ENCODE assay signal across 35 cellular contexts in the genomic region with DNA sequence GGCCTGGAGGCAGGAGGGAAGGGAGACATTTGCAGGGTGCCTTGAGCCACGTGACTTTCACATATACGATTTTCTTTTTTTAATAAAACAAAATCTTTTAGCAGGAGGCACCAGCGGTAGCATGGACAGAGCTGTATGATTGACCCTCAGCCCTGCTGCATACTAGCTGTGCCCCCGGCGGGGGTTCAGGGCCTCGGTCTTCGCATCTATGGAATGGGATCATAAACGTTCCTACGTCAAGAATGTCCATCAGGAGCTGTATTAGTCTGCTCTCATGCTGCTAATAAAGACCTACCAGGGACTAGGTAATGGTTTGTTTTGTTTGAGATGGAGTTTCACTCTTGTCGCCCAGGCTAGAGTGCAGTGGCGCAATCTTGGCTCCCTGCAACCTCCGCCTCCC. TPM values are rescaled to one million over a fixed set of nuclear protein-coding genes. Genes with fewer than 3 reads are reported as not detected.
"Had no signal": no experiment of that assay in that cellular context is flagged by ENCODE, and none has a peak within 500 bp of the region (broad histone marks: within the 10 kb centered on the region; RNA-seq: fewer than 3 reads in every experiment).

No MANE protein-coding gene starts in this region.

- H3K4me1 ChIP-seq: psoas muscle, suprapubic skin, testis, tibial artery, transverse colon, upper lobe of right lung, uterus had no signal

- H3K27ac ChIP-seq: ovary, parathyroid adenoma, psoas muscle, skin epidermis, spleen, suprapubic skin, testis, tibial artery, transverse colon, upper lobe of right lung, uterus had no signal

- H3K4me3 Mint-ChIP-seq: natural killer cell treated with Interleukin-12 subunit alpha and Interleukin-12 subunit beta and Interleukin-15 and Interleukin-18, amount 100 ng/mL, for 72 hours; nephron progenitor cell; neural crest cell; stimulated activated memory B cell treated with anti-CD40 and anti-IgM and Interleukin-4, amounts not matched to agents 10 μg/mL and 1 μg/mL and 100 μg/mL, for 72 hours; stimulated activated naive CD8-positive, alpha-beta T cell treated with anti-CD3 and anti-CD28 coated beads, Interleukin-15, amount 100 ng/mL, for 72 hours; type B pancreatic cell had no signal

- H3K36me3 ChIP-seq: ovary, spleen, suprapubic skin, tibial artery, transverse colon, upper lobe of right lung, uterus had no signal

- ATAC-seq: naive thymus-derived CD8-positive, alpha-beta T cell; natural killer cell treated with Interleukin-12 subunit alpha and Interleukin-12 subunit beta and Interleukin-15 and Interleukin-18, amount 100 ng/mL, for 72 hours; psoas muscle; right cardiac atrium; sciatic nerve; stimulated activated memory B cell treated with anti-CD40 and anti-IgM and Interleukin-4, amounts not matched to agents 10 μg/mL and 1 μg/mL and 100 μg/mL, for 72 hours; stimulated activated naive CD8-positive, alpha-beta T cell treated with anti-CD3 and anti-CD28 coated beads, Interleukin-15, amount 100 ng/mL, for 72 hours; stimulated activated naive CD8-positive, alpha-beta T cell treated with anti-CD3 and anti-CD28 coated beads, Interleukin-15, Interleukin-2, amounts not matched to agents 100 U/mL and 50 U/mL, for 24 hours; upper lobe of right lung had no signal

- H3K27me3 ChIP-seq: ovary, testis, transverse colon, upper lobe of right lung, uterus had no signal

- H3K9ac ChIP-seq: parathyroid adenoma had no signal

- H3K27me3 Mint-ChIP-seq: natural killer cell treated with Interleukin-12 subunit alpha and Interleukin-12 subunit beta and Interleukin-15 and Interleukin-18, amount 100 ng/mL, for 72 hours; type B pancreatic cell had no signal

- H3K4me1 Mint-ChIP-seq: neural crest cell had no signal

- DNase-seq: naive thymus-derived CD8-positive, alpha-beta T cell; nephron progenitor cell; occipital lobe; ovary; posterior cingulate gyrus; psoas muscle; right cardiac atrium; spleen; stimulated activated CD4-positive, alpha-beta T cell treated with anti-CD3 and anti-CD28 coated beads, Interleukin-12 subunit alpha, Interleukin-12 subunit beta, amount 100 ng/mL, for 4 hours; stimulated activated CD4-positive, alpha-beta T cell treated with anti-CD3 and anti-CD28 coated beads, Interleukin-1b, Interleukin-23, amount 100 ng/mL, for 48 hours; stimulated activated CD4-positive, alpha-beta T cell treated with anti-CD3 and anti-CD28 coated beads, Interleukin-4, amount 100 ng/mL, for 1 hour; stimulated activated CD4-positive, alpha-beta T cell treated with anti-CD3 and anti-CD28 coated beads, Interleukin-4, amount 100 ng/mL, for 4 hours; stimulated activated CD8-positive, alpha-beta memory T cell treated with anti-CD3 and anti-CD28 coated beads, Interleukin-4, amount 100 ng/mL, for 48 hours; stimulated activated naive CD4-positive, alpha-beta T cell; stimulated activated naive CD8-positive, alpha-beta T cell treated with anti-CD3 and anti-CD28 coated beads, Interleukin-15, amount 100 ng/mL, for 72 hours; stimulated activated naive CD8-positive, alpha-beta T cell treated with anti-CD3 and anti-CD28 coated beads, Interleukin-15, Interleukin-2, amounts not matched to agents 100 U/mL and 50 U/mL, for 24 hours; substantia nigra; testis; tibial artery; transverse colon; upper lobe of right lung; uterus had no signal

- H3K36me3 Mint-ChIP-seq: natural killer cell treated with Interleukin-12 subunit alpha and Interleukin-12 subunit beta and Interleukin-15 and Interleukin-18, amount 100 ng/mL, for 72 hours; stimulated activated memory B cell treated with anti-CD40 and anti-IgM and Interleukin-4, amounts not matched to agents 10 μg/mL and 1 μg/mL and 100 μg/mL, for 72 hours; type B pancreatic cell had no signal

- H2AFZ ChIP-seq: parathyroid adenoma had no signal

- H3K27ac Mint-ChIP-seq: natural killer cell treated with Interleukin-12 subunit alpha and Interleukin-12 subunit beta and Interleukin-15 and Interleukin-18, amount 100 ng/mL, for 72 hours; nephron progenitor cell; progenitor cell of endocrine pancreas; stimulated activated memory B cell treated with anti-CD40 and anti-IgM and Interleukin-4, amounts not matched to agents 10 μg/mL and 1 μg/mL and 100 μg/mL, for 72 hours; type B pancreatic cell had no signal

- H3K79me2 ChIP-seq: parathyroid adenoma had no signal

- H3K4me2 ChIP-seq: smooth muscle cell had no signal

- H3K9me3 ChIP-seq: ovary, psoas muscle, testis, transverse colon, upper lobe of right lung, uterus had no signal

- H3K4me3 ChIP-seq: ovary, psoas muscle, skin epidermis, smooth muscle cell, spleen, suprapubic skin, testis, tibial artery, transverse colon, upper lobe of right lung, uterus had no signal

RNA-seq across cellular contexts. Expression of gene SLC38A8, which starts 27.2 kb away (rescaled TPM):
- total RNA-seq: naive thymus-derived CD8-positive, alpha-beta T cell; natural killer cell treated with Interleukin-12 subunit alpha and Interleukin-12 subunit beta and Interleukin-15 and Interleukin-18, amount 100 ng/mL, for 72 hours; neural crest cell; occipital lobe; osteoblast; renal cortical epithelial cell; sciatic nerve; smooth muscle cell; spleen; suprapubic skin; transverse colon; upper lobe of right lung; urinary bladder had no signal
- polyA plus RNA-seq: naive thymus-derived CD8-positive, alpha-beta T cell; right cardiac atrium; smooth muscle cell; urinary bladder had no signal

RNA-seq across cellular contexts. Expression of gene NECAB2, which starts 47.4 kb away (rescaled TPM):
- total RNA-seq: naive thymus-derived CD8-positive, alpha-beta T cell; natural killer cell treated with Interleukin-12 subunit alpha and Interleukin-12 subunit beta and Interleukin-15 and Interleukin-18, amount 100 ng/mL, for 72 hours; psoas muscle; renal cortical epithelial cell; suprapubic skin; upper lobe of right lung had no signal
- polyA plus RNA-seq: naive thymus-derived CD8-positive, alpha-beta T cell had no signal
